In the genomic region with DNA sequence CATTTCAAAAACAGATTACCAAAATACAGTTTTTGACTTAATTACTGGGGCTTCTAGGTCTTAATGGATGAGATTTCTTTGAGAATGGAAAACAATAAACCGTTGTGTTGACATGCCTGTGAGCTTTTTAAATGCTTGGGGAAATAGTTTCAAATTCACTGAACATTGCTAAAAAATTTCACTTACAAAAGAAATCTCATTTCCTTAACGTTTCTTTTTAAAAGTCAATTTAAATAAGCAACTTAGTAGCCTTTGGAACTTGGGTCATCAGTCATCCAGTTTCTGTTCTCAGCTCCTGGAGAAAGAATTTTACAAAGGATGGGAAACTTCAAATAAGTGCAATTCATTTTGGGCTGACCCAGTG, we compare ENCODE assay signal across 10 cellular contexts. TPM values are rescaled to one million over a fixed set of nuclear protein-coding genes. Genes with fewer than 3 reads are reported as not detected.
DNase-seq lines count a peak whose midpoint lies in the region; ATAC-seq, FAIRE-seq and TF ChIP-seq lines count a peak whose summit lies in the region.
"Had no signal": no experiment of that assay in that cellular context is flagged by ENCODE, and none has a peak within 500 bp of the region (broad histone marks: within the 10 kb centered on the region; RNA-seq: fewer than 3 reads in every experiment).

No MANE protein-coding gene starts in this region.

- H3K27ac Mint-ChIP-seq in activated T-cell treated with anti-CD3 and anti-CD28 coated beads, Interleukin-2, amount 50 U/mL, for 24 hours = peak overlapping the region; percentile 100
- H3K27ac Mint-ChIP-seq in astrocyte (ENCODE audit: unreplicated experiment) = peak overlapping the region; percentile 12

- H3K36me3 ChIP-seq in astrocyte (ENCODE audit: insufficient read depth, low read length) (no peaks in the 10 kb centered on the region), right lobe of liver (no peaks in the 10 kb centered on the region), thymus (ENCODE audit: control insufficient read depth, insufficient read depth) (peaks cover 29% of the 10 kb centered on the region)

- peaks cover 74% of the 10 kb centered on the region for H3K79me2 ChIP-seq in astrocyte (ENCODE audit: insufficient read depth, low read length)

- H3K4me1 Mint-ChIP-seq in activated T-cell treated with anti-CD3 and anti-CD28 coated beads, Interleukin-2, amount 50 U/mL, for 24 hours (ENCODE audit: low read depth) = peaks cover 65% of the 10 kb centered on the region
- peaks cover 44% of the 10 kb centered on the region for H3K4me1 Mint-ChIP-seq in astrocyte (ENCODE audit: low read depth, unreplicated experiment)

- H3K9me3 ChIP-seq in astrocyte (ENCODE audit: insufficient read depth, low read depth, low read length) (no peaks in the 10 kb centered on the region), right lobe of liver (no peaks in the 10 kb centered on the region), thymus (ENCODE audit: control insufficient read depth) (no peaks in the 10 kb centered on the region)

- no peaks in the 10 kb centered on the region for H3K27me3 Mint-ChIP-seq in activated T-cell treated with anti-CD3 and anti-CD28 coated beads, Interleukin-2, amount 50 U/mL, for 24 hours
- no peaks in the 10 kb centered on the region for H3K27me3 Mint-ChIP-seq in astrocyte (ENCODE audit: low read depth, unreplicated experiment)

- peaks cover 47% of the 10 kb centered on the region for H3K4me1 ChIP-seq in astrocyte (ENCODE audit: insufficient read depth, low read length)
- peaks cover 0 to 49% (median 10%) of the 10 kb centered on the region in 4 donors for H3K4me1 ChIP-seq in right lobe of liver
- H3K4me1 ChIP-seq in thymus (ENCODE audit: control insufficient read depth, insufficient read depth, low read length) = peaks cover 22% of the 10 kb centered on the region

- 29% methylated on average over 2 of the region's 2 CpGs for WGBS in right lobe of liver (ENCODE audit: insufficient coverage, low coverage, low lambda C conversion rate, missing lambda C conversion rate)
- WGBS in thymus = 53% methylated on average over 2 of the region's 2 CpGs

- no peaks in the 10 kb centered on the region for H3K27me3 ChIP-seq in astrocyte (ENCODE audit: insufficient read depth, low read length)
- H3K27me3 ChIP-seq in right lobe of liver = no peaks in the 10 kb centered on the region
- H3K27me3 ChIP-seq in thymus (ENCODE audit: control insufficient read depth, insufficient read depth) = no peaks in the 10 kb centered on the region

- peak overlapping the region; percentile 90 for H3K4me3 ChIP-seq in astrocyte (ENCODE audit: insufficient read depth, low read depth, low read length)
- no peak overlapping the region for H3K4me3 ChIP-seq in right lobe of liver
- H3K4me3 ChIP-seq in thymus (ENCODE audit: low read length) = no peak overlapping the region

- peak overlapping the region; percentile 98 for H3K4me2 ChIP-seq in astrocyte (ENCODE audit: low read length)

- TF ChIP-seq CTCF in astrocyte (IDR thresholded peaks at IDR 0.05; ENCODE audit: insufficient read depth, low read depth, low read length) = no peak
- no peak for TF ChIP-seq CTCF in right lobe of liver (IDR thresholded peaks at IDR 0.05)

- peak overlapping the region; percentile 100 for H3K27ac ChIP-seq in astrocyte (ENCODE audit: low read depth, low read length)
- peak overlapping the region in 2 of 3 donors; percentile 6 to 100 for H3K27ac ChIP-seq in right lobe of liver
- peak overlapping the region; percentile 64 for H3K27ac ChIP-seq in thymus (ENCODE audit: low read depth)
- H3K27ac ChIP-seq: C4-2B had no signal

- DNase-seq in activated T-cell treated with anti-CD3 and anti-CD28 coated beads, Interleukin-2, amount 50 U/mL, for 24 hours = no peak
- no peak for DNase-seq in activated T-cell treated with anti-CD3 and anti-CD28 coated beads for 4 hours
- DNase-seq in astrocyte (ENCODE audit: low read depth) = no peak
- DNase-seq in right lobe of liver = no peak
- no peak for DNase-seq in NCI-H2107 (lab: John Stamatoyannopoulos, UW)
- DNase-seq in GDM1 (lab: John Stamatoyannopoulos, UW) = no peak
- no peak for DNase-seq in COLO829 (ENCODE audit: low spot score)

- peak overlapping the region; percentile 93 for H3K4me3 Mint-ChIP-seq in activated T-cell treated with anti-CD3 and anti-CD28 coated beads, Interleukin-2, amount 50 U/mL, for 24 hours
- peak overlapping the region; percentile 99 for H3K4me3 Mint-ChIP-seq in astrocyte (ENCODE audit: unreplicated experiment)

- TF ChIP-seq POLR2A in right lobe of liver (IDR thresholded peaks at IDR 0.05) = no peak

- peaks cover 84% of the 10 kb centered on the region for H3K36me3 Mint-ChIP-seq in activated T-cell treated with anti-CD3 and anti-CD28 coated beads, Interleukin-2, amount 50 U/mL, for 24 hours (ENCODE audit: low read depth)
- H3K36me3 Mint-ChIP-seq in astrocyte (ENCODE audit: low read depth, unreplicated experiment) = peaks cover 4% of the 10 kb centered on the region

- peak overlapping the region; percentile 100 for H3K9ac ChIP-seq in astrocyte (ENCODE audit: low read length)

- no peak overlapping the region for H2AFZ ChIP-seq in astrocyte (ENCODE audit: low read depth, low read length)

- FAIRE-seq in astrocyte (lab: Jason Lieb, UNC) = no peak

- H3K9me3 Mint-ChIP-seq in activated T-cell treated with anti-CD3 and anti-CD28 coated beads, Interleukin-2, amount 50 U/mL, for 24 hours = no peaks in the 10 kb centered on the region
- no peaks in the 10 kb centered on the region for H3K9me3 Mint-ChIP-seq in astrocyte (ENCODE audit: unreplicated experiment)

- intact Hi-C loops in right lobe of liver (cut with DNase I) = no loop called here

- peaks cover 45% of the 10 kb centered on the region for H4K20me1 ChIP-seq in astrocyte (ENCODE audit: insufficient read depth, low read length)

- no peak for ATAC-seq in right lobe of liver
- ATAC-seq: HCT116 had no signal

RNA-seq across cellular contexts. Expression of a gene that starts 4.4 kb away (rescaled TPM):
- 36.6 and 42.3 TPM in 2 replicates for total RNA-seq in astrocyte
- 10 to 100 TPM in 4 of 6 experiments, 1 to 10 TPM in 2; 8.3 to 19.1 (median 15.1) TPM for total RNA-seq in right lobe of liver
- 14.3 TPM for polyA plus RNA-seq in thymus

RNA-seq across cellular contexts. Expression of a gene that starts 21.5 kb away (rescaled TPM):
- total RNA-seq in astrocyte (107 and 133 TPM in 2 replicates), right lobe of liver (10 to 100 TPM; 18.8 to 33.2 (median 26.7) TPM)
- polyA plus RNA-seq in thymus = 40.5 TPM
